1 cellular context compared by ENCODE assay signal in the genomic region with DNA sequence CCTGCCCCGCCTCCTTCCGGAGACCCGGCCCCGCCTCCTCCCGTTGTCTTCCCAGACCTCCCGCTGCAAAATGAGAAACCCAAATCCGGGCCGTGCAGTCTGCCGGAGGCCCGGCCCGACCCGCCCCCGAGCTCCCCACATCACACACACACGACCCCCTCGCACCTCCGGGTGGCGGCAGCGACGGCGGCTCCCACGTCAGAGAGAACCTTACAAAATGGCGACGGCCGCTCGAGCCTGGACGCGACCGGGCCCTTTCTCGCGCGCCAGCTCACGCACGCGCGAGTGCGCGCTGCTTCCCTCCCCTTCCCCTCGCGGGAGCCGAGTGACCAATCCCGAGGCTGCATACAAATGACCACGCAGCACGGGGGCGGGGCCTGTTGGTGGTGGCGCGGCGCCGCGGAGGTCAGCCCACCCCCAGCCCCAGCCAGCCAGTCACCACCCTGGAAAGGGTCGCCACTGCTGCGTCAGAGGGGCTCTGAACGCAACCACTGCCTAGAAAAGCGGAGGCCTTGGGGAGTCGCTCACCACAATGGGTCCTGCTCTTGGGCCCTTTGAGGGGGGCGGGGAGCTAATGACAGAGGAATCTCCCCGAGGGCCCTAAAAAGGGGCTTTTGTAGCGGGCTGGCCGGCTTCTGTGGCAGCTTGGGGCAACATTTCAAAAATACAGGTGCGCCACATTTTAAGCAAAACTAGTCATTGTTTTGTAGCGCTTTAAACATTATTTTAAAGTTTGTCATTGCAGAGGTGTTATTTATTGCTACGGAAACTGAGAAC.
A peak's percentile ranks its signal among the peaks of the same experiment; 100 is the strongest.
TF ChIP-seq lines count a peak whose summit lies in the region.

A gene with protein sequence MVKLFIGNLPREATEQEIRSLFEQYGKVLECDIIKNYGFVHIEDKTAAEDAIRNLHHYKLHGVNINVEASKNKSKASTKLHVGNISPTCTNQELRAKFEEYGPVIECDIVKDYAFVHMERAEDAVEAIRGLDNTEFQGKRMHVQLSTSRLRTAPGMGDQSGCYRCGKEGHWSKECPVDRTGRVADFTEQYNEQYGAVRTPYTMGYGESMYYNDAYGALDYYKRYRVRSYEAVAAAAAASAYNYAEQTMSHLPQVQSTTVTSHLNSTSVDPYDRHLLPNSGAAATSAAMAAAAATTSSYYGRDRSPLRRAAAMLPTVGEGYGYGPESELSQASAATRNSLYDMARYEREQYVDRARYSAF (minus strand): TSS at position 289 of the 777 bp plus-strand sequence. CDS start 808 bp downstream, outside the sequence.

TF ChIP-seq in HepG2, 621 proteins besides CTCF, POLR2A, EP300 and RAD21 (continued from another document and continues in another):
- TF ChIP-seq, protein P1, sequence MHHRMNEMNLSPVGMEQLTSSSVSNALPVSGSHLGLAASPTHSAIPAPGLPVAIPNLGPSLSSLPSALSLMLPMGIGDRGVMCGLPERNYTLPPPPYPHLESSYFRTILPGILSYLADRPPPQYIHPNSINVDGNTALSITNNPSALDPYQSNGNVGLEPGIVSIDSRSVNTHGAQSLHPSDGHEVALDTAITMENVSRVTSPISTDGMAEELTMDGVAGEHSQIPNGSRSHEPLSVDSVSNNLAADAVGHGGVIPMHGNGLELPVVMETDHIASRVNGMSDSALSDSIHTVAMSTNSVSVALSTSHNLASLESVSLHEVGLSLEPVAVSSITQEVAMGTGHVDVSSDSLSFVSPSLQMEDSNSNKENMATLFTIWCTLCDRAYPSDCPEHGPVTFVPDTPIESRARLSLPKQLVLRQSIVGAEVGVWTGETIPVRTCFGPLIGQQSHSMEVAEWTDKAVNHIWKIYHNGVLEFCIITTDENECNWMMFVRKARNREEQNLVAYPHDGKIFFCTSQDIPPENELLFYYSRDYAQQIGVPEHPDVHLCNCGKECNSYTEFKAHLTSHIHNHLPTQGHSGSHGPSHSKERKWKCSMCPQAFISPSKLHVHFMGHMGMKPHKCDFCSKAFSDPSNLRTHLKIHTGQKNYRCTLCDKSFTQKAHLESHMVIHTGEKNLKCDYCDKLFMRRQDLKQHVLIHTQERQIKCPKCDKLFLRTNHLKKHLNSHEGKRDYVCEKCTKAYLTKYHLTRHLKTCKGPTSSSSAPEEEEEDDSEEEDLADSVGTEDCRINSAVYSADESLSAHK (CRISPR knock-in tag; IDR thresholded peaks at IDR 0.05; ENCODE audit: borderline replicate concordance), result no peak
- TF ChIP-seq ZNF180 (CRISPR knock-in tag; IDR thresholded peaks at IDR 0.05; ENCODE audit: borderline replicate concordance, low read depth), result no peak
- TF ChIP-seq NFKBIZ (CRISPR knock-in tag; IDR thresholded peaks at IDR 0.05), result 0 out of 2 replicates have a peak, but pooled peaks have one; percentile 23
- TF ChIP-seq, protein P2, sequence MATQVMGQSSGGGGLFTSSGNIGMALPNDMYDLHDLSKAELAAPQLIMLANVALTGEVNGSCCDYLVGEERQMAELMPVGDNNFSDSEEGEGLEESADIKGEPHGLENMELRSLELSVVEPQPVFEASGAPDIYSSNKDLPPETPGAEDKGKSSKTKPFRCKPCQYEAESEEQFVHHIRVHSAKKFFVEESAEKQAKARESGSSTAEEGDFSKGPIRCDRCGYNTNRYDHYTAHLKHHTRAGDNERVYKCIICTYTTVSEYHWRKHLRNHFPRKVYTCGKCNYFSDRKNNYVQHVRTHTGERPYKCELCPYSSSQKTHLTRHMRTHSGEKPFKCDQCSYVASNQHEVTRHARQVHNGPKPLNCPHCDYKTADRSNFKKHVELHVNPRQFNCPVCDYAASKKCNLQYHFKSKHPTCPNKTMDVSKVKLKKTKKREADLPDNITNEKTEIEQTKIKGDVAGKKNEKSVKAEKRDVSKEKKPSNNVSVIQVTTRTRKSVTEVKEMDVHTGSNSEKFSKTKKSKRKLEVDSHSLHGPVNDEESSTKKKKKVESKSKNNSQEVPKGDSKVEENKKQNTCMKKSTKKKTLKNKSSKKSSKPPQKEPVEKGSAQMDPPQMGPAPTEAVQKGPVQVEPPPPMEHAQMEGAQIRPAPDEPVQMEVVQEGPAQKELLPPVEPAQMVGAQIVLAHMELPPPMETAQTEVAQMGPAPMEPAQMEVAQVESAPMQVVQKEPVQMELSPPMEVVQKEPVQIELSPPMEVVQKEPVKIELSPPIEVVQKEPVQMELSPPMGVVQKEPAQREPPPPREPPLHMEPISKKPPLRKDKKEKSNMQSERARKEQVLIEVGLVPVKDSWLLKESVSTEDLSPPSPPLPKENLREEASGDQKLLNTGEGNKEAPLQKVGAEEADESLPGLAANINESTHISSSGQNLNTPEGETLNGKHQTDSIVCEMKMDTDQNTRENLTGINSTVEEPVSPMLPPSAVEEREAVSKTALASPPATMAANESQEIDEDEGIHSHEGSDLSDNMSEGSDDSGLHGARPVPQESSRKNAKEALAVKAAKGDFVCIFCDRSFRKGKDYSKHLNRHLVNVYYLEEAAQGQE (IDR thresholded peaks at IDR 0.05; ENCODE audit: borderline replicate concordance in 1 of 2, low read depth in 1 of 2, low read length in 2 of 2), result no peak
- TF ChIP-seq ZNF562 (CRISPR knock-in tag; IDR thresholded peaks at IDR 0.05; ENCODE audit: borderline replicate concordance), result no peak
- no peak for TF ChIP-seq THYN1 (CRISPR knock-in tag; IDR thresholded peaks at IDR 0.05; ENCODE audit: borderline replicate concordance, low read depth)
- no peak; the same call in 1 of the 2 replicates for TF ChIP-seq ZIK1 (CRISPR knock-in tag; IDR thresholded peaks at IDR 0.05; ENCODE audit: borderline replicate concordance, low read depth)
- TF ChIP-seq ZNF260 (CRISPR knock-in tag; IDR thresholded peaks at IDR 0.05; ENCODE audit: borderline replicate concordance, low read depth), result no peak
- no peak for TF ChIP-seq ZNF577 (CRISPR knock-in tag; IDR thresholded peaks at IDR 0.05; ENCODE audit: borderline replicate concordance, low read depth)
- TF ChIP-seq, protein P3, sequence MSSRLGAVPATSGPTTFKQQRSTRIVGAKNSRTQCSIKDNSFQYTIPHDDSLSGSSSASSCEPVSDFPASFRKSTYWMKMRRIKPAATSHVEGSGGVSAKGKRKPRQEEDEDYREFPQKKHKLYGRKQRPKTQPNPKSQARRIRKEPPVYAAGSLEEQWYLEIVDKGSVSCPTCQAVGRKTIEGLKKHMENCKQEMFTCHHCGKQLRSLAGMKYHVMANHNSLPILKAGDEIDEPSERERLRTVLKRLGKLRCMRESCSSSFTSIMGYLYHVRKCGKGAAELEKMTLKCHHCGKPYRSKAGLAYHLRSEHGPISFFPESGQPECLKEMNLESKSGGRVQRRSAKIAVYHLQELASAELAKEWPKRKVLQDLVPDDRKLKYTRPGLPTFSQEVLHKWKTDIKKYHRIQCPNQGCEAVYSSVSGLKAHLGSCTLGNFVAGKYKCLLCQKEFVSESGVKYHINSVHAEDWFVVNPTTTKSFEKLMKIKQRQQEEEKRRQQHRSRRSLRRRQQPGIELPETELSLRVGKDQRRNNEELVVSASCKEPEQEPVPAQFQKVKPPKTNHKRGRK (CRISPR knock-in tag; IDR thresholded peaks at IDR 0.05), result no peak
- TF ChIP-seq, protein P4, sequence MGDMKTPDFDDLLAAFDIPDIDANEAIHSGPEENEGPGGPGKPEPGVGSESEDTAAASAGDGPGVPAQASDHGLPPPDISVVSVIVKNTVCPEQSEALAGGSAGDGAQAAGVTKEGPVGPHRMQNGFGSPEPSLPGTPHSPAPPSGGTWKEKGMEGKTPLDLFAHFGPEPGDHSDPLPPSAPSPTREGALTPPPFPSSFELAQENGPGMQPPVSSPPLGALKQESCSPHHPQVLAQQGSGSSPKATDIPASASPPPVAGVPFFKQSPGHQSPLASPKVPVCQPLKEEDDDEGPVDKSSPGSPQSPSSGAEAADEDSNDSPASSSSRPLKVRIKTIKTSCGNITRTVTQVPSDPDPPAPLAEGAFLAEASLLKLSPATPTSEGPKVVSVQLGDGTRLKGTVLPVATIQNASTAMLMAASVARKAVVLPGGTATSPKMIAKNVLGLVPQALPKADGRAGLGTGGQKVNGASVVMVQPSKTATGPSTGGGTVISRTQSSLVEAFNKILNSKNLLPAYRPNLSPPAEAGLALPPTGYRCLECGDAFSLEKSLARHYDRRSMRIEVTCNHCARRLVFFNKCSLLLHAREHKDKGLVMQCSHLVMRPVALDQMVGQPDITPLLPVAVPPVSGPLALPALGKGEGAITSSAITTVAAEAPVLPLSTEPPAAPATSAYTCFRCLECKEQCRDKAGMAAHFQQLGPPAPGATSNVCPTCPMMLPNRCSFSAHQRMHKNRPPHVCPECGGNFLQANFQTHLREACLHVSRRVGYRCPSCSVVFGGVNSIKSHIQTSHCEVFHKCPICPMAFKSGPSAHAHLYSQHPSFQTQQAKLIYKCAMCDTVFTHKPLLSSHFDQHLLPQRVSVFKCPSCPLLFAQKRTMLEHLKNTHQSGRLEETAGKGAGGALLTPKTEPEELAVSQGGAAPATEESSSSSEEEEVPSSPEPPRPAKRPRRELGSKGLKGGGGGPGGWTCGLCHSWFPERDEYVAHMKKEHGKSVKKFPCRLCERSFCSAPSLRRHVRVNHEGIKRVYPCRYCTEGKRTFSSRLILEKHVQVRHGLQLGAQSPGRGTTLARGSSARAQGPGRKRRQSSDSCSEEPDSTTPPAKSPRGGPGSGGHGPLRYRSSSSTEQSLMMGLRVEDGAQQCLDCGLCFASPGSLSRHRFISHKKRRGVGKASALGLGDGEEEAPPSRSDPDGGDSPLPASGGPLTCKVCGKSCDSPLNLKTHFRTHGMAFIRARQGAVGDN (CRISPR knock-in tag; IDR thresholded peaks at IDR 0.05), result peak; percentile 93
- TF ChIP-seq ZSCAN25 (CRISPR knock-in tag; IDR thresholded peaks at IDR 0.05), result no peak
- no peak for TF ChIP-seq JUND (CRISPR knock-in tag; IDR thresholded peaks at IDR 0.05)
- peak; percentile 74 for TF ChIP-seq HNRNPK (IDR thresholded peaks at IDR 0.05; ENCODE audit: low read depth, low read length, poor library complexity, severe bottlenecking)
- TF ChIP-seq ZNF558 (CRISPR knock-in tag; IDR thresholded peaks at IDR 0.05; ENCODE audit: borderline replicate concordance), result no peak; the same call in 1 of the 2 replicates
- TF ChIP-seq, protein P5, sequence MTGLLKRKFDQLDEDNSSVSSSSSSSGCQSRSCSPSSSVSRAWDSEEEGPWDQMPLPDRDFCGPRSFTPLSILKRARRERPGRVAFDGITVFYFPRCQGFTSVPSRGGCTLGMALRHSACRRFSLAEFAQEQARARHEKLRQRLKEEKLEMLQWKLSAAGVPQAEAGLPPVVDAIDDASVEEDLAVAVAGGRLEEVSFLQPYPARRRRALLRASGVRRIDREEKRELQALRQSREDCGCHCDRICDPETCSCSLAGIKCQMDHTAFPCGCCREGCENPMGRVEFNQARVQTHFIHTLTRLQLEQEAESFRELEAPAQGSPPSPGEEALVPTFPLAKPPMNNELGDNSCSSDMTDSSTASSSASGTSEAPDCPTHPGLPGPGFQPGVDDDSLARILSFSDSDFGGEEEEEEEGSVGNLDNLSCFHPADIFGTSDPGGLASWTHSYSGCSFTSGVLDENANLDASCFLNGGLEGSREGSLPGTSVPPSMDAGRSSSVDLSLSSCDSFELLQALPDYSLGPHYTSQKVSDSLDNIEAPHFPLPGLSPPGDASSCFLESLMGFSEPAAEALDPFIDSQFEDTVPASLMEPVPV (CRISPR knock-in tag; IDR thresholded peaks at IDR 0.05), result no peak
- TF ChIP-seq, protein P6, sequence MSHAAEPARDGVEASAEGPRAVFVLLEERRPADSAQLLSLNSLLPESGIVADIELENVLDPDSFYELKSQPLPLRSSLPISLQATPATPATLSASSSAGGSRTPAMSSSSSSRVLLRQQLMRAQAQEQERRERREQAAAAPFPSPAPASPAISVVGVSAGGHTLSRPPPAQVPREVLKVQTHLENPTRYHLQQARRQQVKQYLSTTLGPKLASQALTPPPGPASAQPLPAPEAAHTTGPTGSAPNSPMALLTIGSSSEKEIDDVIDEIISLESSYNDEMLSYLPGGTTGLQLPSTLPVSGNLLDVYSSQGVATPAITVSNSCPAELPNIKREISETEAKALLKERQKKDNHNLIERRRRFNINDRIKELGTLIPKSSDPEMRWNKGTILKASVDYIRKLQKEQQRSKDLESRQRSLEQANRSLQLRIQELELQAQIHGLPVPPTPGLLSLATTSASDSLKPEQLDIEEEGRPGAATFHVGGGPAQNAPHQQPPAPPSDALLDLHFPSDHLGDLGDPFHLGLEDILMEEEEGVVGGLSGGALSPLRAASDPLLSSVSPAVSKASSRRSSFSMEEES (CRISPR knock-in tag; IDR thresholded peaks at IDR 0.05), result peak; percentile 46; the same call in 1 of the 2 replicates
- TF ChIP-seq ZNF232 (CRISPR knock-in tag; IDR thresholded peaks at IDR 0.05; ENCODE audit: borderline replicate concordance), result no peak
- 0 out of 2 replicates have a peak, but pooled peaks have one; percentile 51 for TF ChIP-seq ZBTB21 (CRISPR knock-in tag; IDR thresholded peaks at IDR 0.05)
- TF ChIP-seq PPARG (CRISPR knock-in tag; conservative IDR thresholded peaks at IDR 0.05), result 0 out of 2 replicates have a peak, but pooled peaks have one; percentile 28
- TF ChIP-seq ZBTB38 (CRISPR knock-in tag; IDR thresholded peaks at IDR 0.05), result no peak; the same call in 1 of the 2 replicates
- TF ChIP-seq RELA (CRISPR knock-in tag; IDR thresholded peaks at IDR 0.05), result no peak
- TF ChIP-seq ZNF3 (CRISPR knock-in tag; IDR thresholded peaks at IDR 0.05), result no peak
- peak; percentile 74; the same call in 1 of the 2 replicates for TF ChIP-seq NCOA1 (CRISPR knock-in tag; IDR thresholded peaks at IDR 0.05)
- TF ChIP-seq TMF1 (CRISPR knock-in tag; IDR thresholded peaks at IDR 0.05; ENCODE audit: low read depth), result no peak
- TF ChIP-seq, protein P7, sequence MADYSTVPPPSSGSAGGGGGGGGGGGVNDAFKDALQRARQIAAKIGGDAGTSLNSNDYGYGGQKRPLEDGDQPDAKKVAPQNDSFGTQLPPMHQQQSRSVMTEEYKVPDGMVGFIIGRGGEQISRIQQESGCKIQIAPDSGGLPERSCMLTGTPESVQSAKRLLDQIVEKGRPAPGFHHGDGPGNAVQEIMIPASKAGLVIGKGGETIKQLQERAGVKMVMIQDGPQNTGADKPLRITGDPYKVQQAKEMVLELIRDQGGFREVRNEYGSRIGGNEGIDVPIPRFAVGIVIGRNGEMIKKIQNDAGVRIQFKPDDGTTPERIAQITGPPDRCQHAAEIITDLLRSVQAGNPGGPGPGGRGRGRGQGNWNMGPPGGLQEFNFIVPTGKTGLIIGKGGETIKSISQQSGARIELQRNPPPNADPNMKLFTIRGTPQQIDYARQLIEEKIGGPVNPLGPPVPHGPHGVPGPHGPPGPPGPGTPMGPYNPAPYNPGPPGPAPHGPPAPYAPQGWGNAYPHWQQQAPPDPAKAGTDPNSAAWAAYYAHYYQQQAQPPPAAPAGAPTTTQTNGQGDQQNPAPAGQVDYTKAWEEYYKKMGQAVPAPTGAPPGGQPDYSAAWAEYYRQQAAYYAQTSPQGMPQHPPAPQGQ (CRISPR knock-in tag; IDR thresholded peaks at IDR 0.05; ENCODE audit: borderline replicate concordance), result no peak
- TF ChIP-seq, protein P8, sequence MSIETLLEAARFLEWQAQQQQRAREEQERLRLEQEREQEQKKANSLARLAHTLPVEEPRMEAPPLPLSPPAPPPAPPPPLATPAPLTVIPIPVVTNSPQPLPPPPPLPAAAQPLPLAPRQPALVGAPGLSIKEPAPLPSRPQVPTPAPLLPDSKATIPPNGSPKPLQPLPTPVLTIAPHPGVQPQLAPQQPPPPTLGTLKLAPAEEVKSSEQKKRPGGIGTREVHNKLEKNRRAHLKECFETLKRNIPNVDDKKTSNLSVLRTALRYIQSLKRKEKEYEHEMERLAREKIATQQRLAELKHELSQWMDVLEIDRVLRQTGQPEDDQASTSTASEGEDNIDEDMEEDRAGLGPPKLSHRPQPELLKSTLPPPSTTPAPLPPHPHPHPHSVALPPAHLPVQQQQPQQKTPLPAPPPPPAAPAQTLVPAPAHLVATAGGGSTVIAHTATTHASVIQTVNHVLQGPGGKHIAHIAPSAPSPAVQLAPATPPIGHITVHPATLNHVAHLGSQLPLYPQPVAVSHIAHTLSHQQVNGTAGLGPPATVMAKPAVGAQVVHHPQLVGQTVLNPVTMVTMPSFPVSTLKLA (IDR thresholded peaks at IDR 0.05), result peak; percentile 37; the same call in 1 of the 2 replicates
